ENCODE assay signal across 22 cellular contexts in the genomic region with DNA sequence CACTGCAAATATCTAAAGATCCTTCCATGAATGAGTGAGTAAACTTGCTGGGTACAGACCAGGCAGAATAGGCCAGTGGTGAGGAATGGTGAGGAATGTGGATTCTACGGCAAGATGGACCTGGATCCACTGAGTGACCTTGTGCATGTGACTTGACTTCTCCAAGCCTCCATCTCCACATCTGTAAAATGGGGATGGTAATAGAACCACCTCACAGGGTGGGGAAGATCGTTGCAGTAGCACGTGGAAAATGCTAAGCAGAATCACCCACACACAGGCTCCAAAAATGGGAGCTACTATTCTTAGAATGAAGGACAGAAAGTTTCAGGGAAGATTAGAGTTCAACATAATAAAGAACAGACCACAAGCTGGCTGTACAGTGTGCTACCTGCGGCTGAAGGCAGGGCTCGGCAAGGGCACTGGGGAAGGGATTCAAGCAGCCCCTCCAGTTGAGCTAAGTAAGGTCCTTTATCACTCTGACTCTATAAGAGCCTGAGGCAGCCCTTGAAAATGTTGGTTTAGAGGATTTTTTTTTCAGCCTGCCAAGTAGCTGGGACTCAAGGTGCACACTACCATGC. TPM values are rescaled to one million over a fixed set of nuclear protein-coding genes. Genes with fewer than 3 reads are reported as not detected.
DNase-seq lines count a peak whose midpoint lies in the region; ATAC-seq and TF ChIP-seq lines count a peak whose summit lies in the region.
"Had no signal": no experiment of that assay in that cellular context is flagged by ENCODE, and none has a peak within 500 bp of the region (broad histone marks: within the 10 kb centered on the region; RNA-seq: fewer than 3 reads in every experiment).

No MANE protein-coding gene starts in this region.

- peaks cover 100% of the 10 kb centered on the region for H3K79me2 ChIP-seq in SK-N-SH (ENCODE audit: insufficient read depth)

- no peak overlapping the region for H2AFZ ChIP-seq in SK-N-SH (ENCODE audit: low read depth)

- H3K4me1 Mint-ChIP-seq in activated CD4-positive, alpha-beta T cell treated with anti-CD3 and anti-CD28 coated beads for 36 hours: peaks cover 68% of the 10 kb centered on the region
- H3K4me1 Mint-ChIP-seq in HFFc6 (ENCODE audit: low read depth): peaks cover 84% of the 10 kb centered on the region
- H3K4me1 Mint-ChIP-seq: central memory CD8-positive, alpha-beta T cell; immature natural killer cell had no signal

- H3F3A ChIP-seq in SK-N-SH (replicated peaks; ENCODE audit: insufficient read depth): peaks cover 12% of the 10 kb centered on the region

- CTCF ChIA-PET in activated CD4-positive, alpha-beta T cell treated with anti-CD3 and anti-CD28 coated beads for 36 hours (lab: Charles Lee): interaction anchor here (0.6 to 1.6 kb wide), 3 partner anchors 12 to 168 kb away, joined by 3 to 5 read pairs (median 3); no protein-coding TSS in a partner anchor
- CTCF ChIA-PET in SK-N-SH (lab: Yijun Ruan, JAX): interaction anchor here (1.1 to 1.7 kb wide), 3 partner anchors 125 to 176 kb away, joined by 3 to 8 read pairs (median 3); no protein-coding TSS in a partner anchor

- H4K20me1 ChIP-seq in SK-N-SH (ENCODE audit: insufficient read depth): peaks cover 100% of the 10 kb centered on the region

- H3K9me2 ChIP-seq in SK-N-SH: no peaks in the 10 kb centered on the region

- no peak overlapping the region for H3K4me2 ChIP-seq in SK-N-SH

- no peak for TF ChIP-seq RAD21 in SK-N-SH (IDR thresholded peaks at IDR 0.05; ENCODE audit: low read length)

- H3K27me3 Mint-ChIP-seq in activated CD4-positive, alpha-beta T cell treated with anti-CD3 and anti-CD28 coated beads for 36 hours: no peaks in the 10 kb centered on the region
- peaks cover 4% of the 10 kb centered on the region for H3K27me3 Mint-ChIP-seq in HFFc6 (ENCODE audit: insufficient read depth)
- H3K27me3 Mint-ChIP-seq: activated CD4-positive, alpha-beta memory T cell treated with anti-CD3 and anti-CD28 coated beads, Interleukin-2, amount 10 ng/mL, durations not matched to agents 7 days and 5 days; central memory CD8-positive, alpha-beta T cell; stimulated activated naive CD8-positive, alpha-beta T cell treated with anti-CD3 and anti-CD28 coated beads, Interleukin-15, Interleukin-2, amounts not matched to agents 100 ng/mL and 50 ng/mL, for 24 hours had no signal

- H3K4me1 ChIP-seq in sigmoid colon (peaks cover 0 to 98% (median 96%) of the 10 kb centered on the region in 4 donors), SK-N-SH (ENCODE audit: control insufficient read depth in 1 of 2, insufficient read depth in 2 of 2, low read depth in 1 of 2, low read length in 1 of 2) (peaks cover 0 to 33% of the 10 kb centered on the region in 2 experiments; a peak in 3 of 4 replicates)

- no peak for ATAC-seq in activated CD4-positive, alpha-beta T cell treated with anti-CD3 and anti-CD28 coated beads for 36 hours
- ATAC-seq in GM18517 (IDR thresholded peaks at IDR 0.05; ENCODE audit: unreplicated experiment): no peak
- ATAC-seq: activated T-cell treated with anti-CD3 and anti-CD28 coated beads, Interleukin-2, amount 50 U/mL, for 72 hours had no signal

- H3K36me3 Mint-ChIP-seq in activated CD4-positive, alpha-beta T cell treated with anti-CD3 and anti-CD28 coated beads for 36 hours (ENCODE audit: low read depth): peaks cover 7% of the 10 kb centered on the region
- H3K36me3 Mint-ChIP-seq in HFFc6 (ENCODE audit: low read depth): peaks cover 45% of the 10 kb centered on the region

- POLR2A ChIA-PET in activated CD4-positive, alpha-beta T cell treated with anti-CD3 and anti-CD28 coated beads for 36 hours (lab: Charles Lee): no interaction called here
- POLR2A ChIA-PET in SK-N-SH (lab: Yijun Ruan, JAX): interaction anchor here (1.3 kb wide), 1 partner anchor 10 kb away, joined by 3 read pairs; no protein-coding TSS in a partner anchor

- H3K27ac ChIP-seq in epithelial cell of prostate (peak overlapping the region; percentile 99), sigmoid colon (peak overlapping the region; percentile 98 to 100 (median 100)), SK-N-SH (ENCODE audit: low read depth in 2 of 2, low read length in 1 of 2) (no peak overlapping the region)
- H3K27ac ChIP-seq: 22Rv1 had no signal

- peak in 2 of 4 donors; percentile 29 to 49 for TF ChIP-seq EP300 in sigmoid colon (IDR thresholded peaks at IDR 0.05)
- no peak for TF ChIP-seq EP300 in SK-N-SH (IDR thresholded peaks at IDR 0.05; ENCODE audit: borderline replicate concordance in 1 of 2, low read depth in 1 of 2, low read length in 1 of 2)

- TF ChIP-seq POLR2A in sigmoid colon (IDR thresholded peaks at IDR 0.05): no peak

- no peaks in the 10 kb centered on the region for H3K27me3 ChIP-seq in sigmoid colon
- no peaks in the 10 kb centered on the region for H3K27me3 ChIP-seq in SK-N-SH (ENCODE audit: insufficient read depth)
- H3K27me3 ChIP-seq: heart left ventricle had no signal

- no peak overlapping the region for H3K4me3 ChIP-seq in sigmoid colon
- H3K4me3 ChIP-seq in SK-N-SH (ENCODE audit: low read depth in 2 of 2, low read length in 1 of 2): no peak overlapping the region
- H3K4me3 ChIP-seq: heart left ventricle had no signal

- DNase-seq in activated CD4-positive, alpha-beta T cell treated with anti-CD3 and anti-CD28 coated beads for 36 hours: no peak
- DNase-seq in activated CD4-positive, alpha-beta T cell treated with anti-CD3 and anti-CD28 coated beads for 1 hour: no peak
- DNase-seq in HFFc6 (no peak), epithelial cell of prostate (ENCODE audit: low read depth, low spot score) (no peak), sigmoid colon (no peak), SK-N-SH (no peak), LoVo (ENCODE audit: low spot score) (no peak)
- DNase-seq: activated CD4-positive, alpha-beta memory T cell treated with anti-CD3 and anti-CD28 coated beads, Interleukin-2, amount 10 ng/mL, durations not matched to agents 7 days and 5 days; activated T-cell treated with anti-CD3 and anti-CD28 coated beads, Interleukin-2, amount 50 U/mL, for 72 hours; DMS 273 treated with DMSO at 0.1 percent for 48 hours; effector memory CD4-positive, alpha-beta T cell; immature natural killer cell; KG1; NCI-H2029; NCI-H446 treated with DMSO at 0.1 percent for 48 hours; NK-92 treated with Interleukin-12 subunit alpha and Interleukin-12 subunit beta, amount 100 ng/mL, for 24 hours; SW 1271 had no signal

- 89 to 95% methylated on average over 5 of the region's 5 CpGs for WGBS in sigmoid colon, 2 donors
- 100% methylated on average over 5 of the region's 5 CpGs for WGBS in SK-N-SH (ENCODE audit: low lambda C conversion rate)

- peaks cover 2% of the 10 kb centered on the region for H3K9me3 Mint-ChIP-seq in activated CD4-positive, alpha-beta T cell treated with anti-CD3 and anti-CD28 coated beads for 36 hours (ENCODE audit: low read depth)
- H3K9me3 Mint-ChIP-seq in HFFc6: peaks cover 4% of the 10 kb centered on the region
- H3K9me3 Mint-ChIP-seq: stimulated activated naive CD8-positive, alpha-beta T cell treated with anti-CD3 and anti-CD28 coated beads, Interleukin-15, Interleukin-2, amounts not matched to agents 100 ng/mL and 50 ng/mL, for 24 hours had no signal

- no peak overlapping the region for H3K4me3 Mint-ChIP-seq in activated CD4-positive, alpha-beta T cell treated with anti-CD3 and anti-CD28 coated beads for 36 hours
- peak overlapping the region; percentile 25 for H3K4me3 Mint-ChIP-seq in HFFc6
- H3K4me3 Mint-ChIP-seq: activated CD4-positive, alpha-beta memory T cell treated with anti-CD3 and anti-CD28 coated beads, Interleukin-2, amount 10 ng/mL, durations not matched to agents 7 days and 5 days; activated T-cell treated with anti-CD3 and anti-CD28 coated beads, Interleukin-2, amount 50 U/mL, for 72 hours; central memory CD8-positive, alpha-beta T cell; immature natural killer cell; stimulated activated naive CD8-positive, alpha-beta T cell treated with anti-CD3 and anti-CD28 coated beads, Interleukin-15, Interleukin-2, amounts not matched to agents 100 ng/mL and 50 ng/mL, for 24 hours had no signal

- H3K9ac ChIP-seq in SK-N-SH: no peak overlapping the region

- intact Hi-C loops in activated CD4-positive, alpha-beta T cell treated with anti-CD3 and anti-CD28 coated beads for 36 hours (cut with DNase I, micrococcal nuclease): no loop called here
- intact Hi-C loops in sigmoid colon (cut with DNase I): no loop called here

- peak overlapping the region; percentile 48 for H3K27ac Mint-ChIP-seq in activated CD4-positive, alpha-beta T cell treated with anti-CD3 and anti-CD28 coated beads for 36 hours
- peak overlapping the region; percentile 77 for H3K27ac Mint-ChIP-seq in HFFc6
- H3K27ac Mint-ChIP-seq: activated CD4-positive, alpha-beta memory T cell treated with anti-CD3 and anti-CD28 coated beads, Interleukin-2, amount 10 ng/mL, durations not matched to agents 7 days and 5 days; activated T-cell treated with anti-CD3 and anti-CD28 coated beads, Interleukin-2, amount 50 U/mL, for 72 hours; immature natural killer cell had no signal

- TF ChIP-seq CTCF in HFFc6 (IDR thresholded peaks at IDR 0.05) (no peak), sigmoid colon (IDR thresholded peaks at IDR 0.05) (no peak), SK-N-SH (IDR thresholded peaks at IDR 0.05) (no peak)

- H3K9me3 ChIP-seq in sigmoid colon (no peaks in the 10 kb centered on the region), SK-N-SH (no peaks in the 10 kb centered on the region)

- no peaks in the 10 kb centered on the region for H3K36me3 ChIP-seq in sigmoid colon
- peaks cover 5 to 43% of the 10 kb centered on the region in 2 experiments for H3K36me3 ChIP-seq in SK-N-SH (replicated peaks in 1 of 2; ENCODE audit: control insufficient read depth in 1 of 2, insufficient read depth in 2 of 2, low read length in 1 of 2)

TF ChIP-seq in SK-N-SH, 30 proteins besides CTCF, POLR2A, EP300 and RAD21:
- TF ChIP-seq TAF1 (IDR thresholded peaks at IDR 0.05; ENCODE audit: borderline replicate concordance, low read depth, low read length): no peak
- TF ChIP-seq FOSL2 (IDR thresholded peaks at IDR 0.05; ENCODE audit: borderline replicate concordance, low read depth): no peak
- no peak for TF ChIP-seq MXI1 (IDR thresholded peaks at IDR 0.05; ENCODE audit: low read depth, low read length)
- TF ChIP-seq FOXM1 (IDR thresholded peaks at IDR 0.05; ENCODE audit: low read depth): no peak
- no peak for TF ChIP-seq JUND (IDR thresholded peaks at IDR 0.05)
TF ChIP-seq in SK-N-SH: peak in this region for 0.

RNA-seq across cellular contexts. Expression of a gene that starts 47.5 kb away (rescaled TPM):
- 100 to 1,000 TPM in 1 of 2 experiments, 10 to 100 TPM in 1; 92.8 to 146 TPM for total RNA-seq in activated CD4-positive, alpha-beta T cell treated with anti-CD3 and anti-CD28 coated beads for 36 hours
- total RNA-seq in HFFc6 (2021; fragmentation: NEBNext Ultra II Directional; extraction: Animal tissue kit (Norgen Biotek cat#: 25700)): 100 to 1,000 TPM; 749 to 847 (median 825) TPM
- total RNA-seq in sigmoid colon: 1,000 to 10,000 TPM in 1 of 4 donors, 100 to 1,000 TPM in 3; 372 to 1,069 (median 688) TPM
- 10 to 100 TPM; 20.1 to 98.1 (median 24.0) TPM for polyA plus RNA-seq in sigmoid colon
- 266 and 319 TPM in 2 replicates for polyA plus RNA-seq in SK-N-SH (2012; rRNA removed)
- 144 and 218 TPM in 2 replicates for polyA plus RNA-seq in SK-N-SH (2012; cell fraction: cytosol; rRNA removed)
- 589 and 740 TPM in 2 replicates for polyA plus RNA-seq in SK-N-SH (2012; cell fraction: nucleus; rRNA removed)

Comparison
In these comparisons a context has a peak if more than half of its experiments do, and no peak if none do; other contexts are left out.
1. H3K27ac ChIP-seq: peak in epithelial cell of prostate (single experiment) and sigmoid colon (4 of 4); none in SK-N-SH (0 of 2).